In the genomic region with DNA sequence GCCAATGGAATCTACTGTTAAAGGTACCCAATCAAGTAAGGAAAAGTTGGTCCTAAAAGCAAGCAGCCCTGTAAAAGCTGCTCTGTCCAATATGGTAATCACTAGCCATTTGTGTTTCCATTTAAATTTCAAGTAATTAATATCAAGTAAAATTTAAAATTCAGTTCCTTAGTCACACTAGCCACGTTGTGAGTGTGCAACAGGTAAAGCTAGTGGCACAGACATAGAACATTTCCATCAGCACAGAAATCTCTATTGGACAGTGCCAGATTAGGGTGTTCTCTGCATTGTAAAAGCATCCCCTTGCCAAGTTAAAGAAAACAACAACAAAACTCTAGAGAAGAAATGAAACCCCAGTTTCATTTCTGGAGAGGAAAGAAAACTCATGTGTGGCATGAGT, we compare ENCODE assay signal across 14 cellular contexts. TPM values are rescaled to one million over a fixed set of nuclear protein-coding genes. Genes with fewer than 3 reads are reported as not detected.
DNase-seq lines count a peak whose midpoint lies in the region; ATAC-seq, FAIRE-seq and TF ChIP-seq lines count a peak whose summit lies in the region.
"Had no signal": no experiment of that assay in that cellular context is flagged by ENCODE, and none has a peak within 500 bp of the region (broad histone marks: within the 10 kb centered on the region; RNA-seq: fewer than 3 reads in every experiment).

No MANE protein-coding gene starts in this region.

- intact Hi-C loops in A673 (cut with micrococcal nuclease; ENCODE audit: unreplicated experiment) (no loop called here), endothelial cell of umbilical vein (cut with micrococcal nuclease) (loop anchor here (10.0 kb wide), 1 partner anchor 146 kb away; a partner anchor contains a TSS), psoas muscle (cut with DNase I) (loop anchor here (5.0 to 10.0 kb wide), 4 partner anchors 58 to 278 kb away; no protein-coding TSS in a partner anchor)

- no peak for TF ChIP-seq POLR2A in endothelial cell of umbilical vein (IDR thresholded peaks at IDR 0.05; ENCODE audit: low read depth, low read length)

- H2AFZ ChIP-seq in MM.1S (ENCODE audit: low read length), result no peak overlapping the region
- H2AFZ ChIP-seq in endothelial cell of umbilical vein (ENCODE audit: low read depth, low read length), result no peak overlapping the region

- H3K27ac ChIP-seq in A673 (ENCODE audit: low read depth, low read length, poor library complexity, severe bottlenecking) (peak overlapping the region; percentile 55), MM.1S (ENCODE audit: low read length) (peak overlapping the region; percentile 7; the same call in 1 of the 2 replicates), endothelial cell of umbilical vein (ENCODE audit: insufficient read depth, low read depth, low read length) (no peak overlapping the region), psoas muscle (no peak overlapping the region), RWPE1 (no peak overlapping the region; the same call in 1 of the 2 replicates)

- peaks cover 38% of the 10 kb centered on the region for H3F3A ChIP-seq in MM.1S (ENCODE audit: insufficient read depth, low read length)

- no peak overlapping the region for H3K4me3 Mint-ChIP-seq in nephron progenitor cell
- H3K4me3 Mint-ChIP-seq: activated T-cell treated with anti-CD3 and anti-CD28 coated beads, Interleukin-2, amount 50 U/mL, for 4 hours; stimulated activated naive B cell treated with anti-CD40 and anti-IgM and Interleukin-4, amounts not matched to agents 10 μg/mL and 1 μg/mL and 100 μg/mL, for 72 hours had no signal

- H3K27me3 Mint-ChIP-seq in nephron progenitor cell (ENCODE audit: low read depth, poor library complexity), result peaks cover 46% of the 10 kb centered on the region

- peaks cover 20% of the 10 kb centered on the region for H3K4me1 Mint-ChIP-seq in nephron progenitor cell

- H3K36me3 ChIP-seq in A673 (ENCODE audit: insufficient read depth, low read length, poor library complexity, severe bottlenecking), result peaks cover 77% of the 10 kb centered on the region
- H3K36me3 ChIP-seq in MM.1S (replicated peaks; ENCODE audit: insufficient read depth, low read length), result no peaks in the 10 kb centered on the region
- H3K36me3 ChIP-seq in endothelial cell of umbilical vein (ENCODE audit: control insufficient read depth in 2 of 2, extremely low read depth in 1 of 2, insufficient read depth in 2 of 2, low read length in 2 of 2), result peaks cover 14 to 35% of the 10 kb centered on the region in 2 experiments
- H3K36me3 ChIP-seq in psoas muscle (ENCODE audit: insufficient read depth in 1 of 2, low read depth in 1 of 2), result peaks cover 0 to 6% of the 10 kb centered on the region in 2 donors

- CTCF ChIA-PET in A673 (lab: Charles Lee) (no interaction called here), endothelial cell of umbilical vein (lab: Charles Lee) (interaction anchor here (1.1 to 5.1 kb wide), 6 partner anchors 13 to 293 kb away, joined by 3 to 64 read pairs (median 6); no protein-coding TSS in a partner anchor), RWPE1 (lab: Yijun Ruan, JAX) (interaction anchor here (0.6 to 1.0 kb wide), 3 partner anchors 66 to 406 kb away, joined by 3 to 8 read pairs (median 3); no protein-coding TSS in a partner anchor)

- no peaks in the 10 kb centered on the region for H3K9me2 ChIP-seq in MM.1S (replicated peaks; ENCODE audit: insufficient read depth, low read length)

- H3K9me3 ChIP-seq in A673 (ENCODE audit: low read depth, low read length, poor library complexity, severe bottlenecking) (no peaks in the 10 kb centered on the region), MM.1S (replicated peaks; ENCODE audit: insufficient read depth, low read length) (no peaks in the 10 kb centered on the region), endothelial cell of umbilical vein (replicated peaks; ENCODE audit: control insufficient read depth, insufficient read depth, low read length) (no peaks in the 10 kb centered on the region), psoas muscle (no peaks in the 10 kb centered on the region)

- H3K9me3 Mint-ChIP-seq in nephron progenitor cell, result no peaks in the 10 kb centered on the region
- H3K9me3 Mint-ChIP-seq: activated T-cell treated with anti-CD3 and anti-CD28 coated beads, Interleukin-2, amount 50 U/mL, for 4 hours; stimulated activated naive B cell treated with anti-CD40 and anti-IgM and Interleukin-4, amounts not matched to agents 10 μg/mL and 1 μg/mL and 100 μg/mL, for 72 hours had no signal

- H4K20me1 ChIP-seq in MM.1S (ENCODE audit: insufficient read depth, low read length) (no peaks in the 10 kb centered on the region), endothelial cell of umbilical vein (replicated peaks; ENCODE audit: control insufficient read depth, extremely low read depth, insufficient read depth, low read length) (peaks cover 9% of the 10 kb centered on the region)

- TF ChIP-seq CTCF in A673 (conservative IDR thresholded peaks at IDR 0.05; ENCODE audit: low read depth, low read length) (no peak), MM.1S (IDR thresholded peaks at IDR 0.05; ENCODE audit: low read length) (no peak), endothelial cell of umbilical vein (IDR thresholded peaks at IDR 0.05; ENCODE audit: extremely low read depth in 1 of 2, insufficient read depth in 1 of 2, low read depth in 1 of 2, low read length in 2 of 2) (no peak), psoas muscle (IDR thresholded peaks at IDR 0.05) (no peak), nephron progenitor cell (IDR thresholded peaks at IDR 0.05) (no peak), RWPE1 (conservative IDR thresholded peaks at IDR 0.05; ENCODE audit: low read depth) (no peak)

- DNase-seq in A673 (ENCODE audit: low spot score) (no peak), MM.1S (no peak), endothelial cell of umbilical vein (ENCODE audit: low read depth, low spot score) (no peak), psoas muscle (no peak), NCI-H510A treated with DMSO at 0.1 percent for 48 hours (lab: John Stamatoyannopoulos, UW) (no peak), nephron progenitor cell (no peak), RWPE1 (ENCODE audit: low spot score) (no peak)
- DNase-seq: activated CD4-positive, alpha-beta T cell treated with anti-CD3 and anti-CD28 coated beads, Interleukin-2, amount 50 U/mL, for 1 hour; activated T-cell treated with anti-CD3 and anti-CD28 coated beads, Interleukin-2, amount 50 U/mL, for 4 hours; NCI-H146; NCI-H510A; stimulated activated naive B cell treated with anti-CD40 and anti-IgM and Interleukin-4, amounts not matched to agents 10 μg/mL and 1 μg/mL and 100 μg/mL, for 72 hours had no signal

- dilution Hi-C loops in endothelial cell of umbilical vein (cut with MboI; ENCODE audit: extremely low pct_ligation_motif_present, low sequenced_read_pairs), result no loop called here

- H3K27me3 ChIP-seq in A673 (replicated peaks; ENCODE audit: insufficient read depth, low read depth, low read length, poor library complexity) (no peaks in the 10 kb centered on the region), MM.1S (replicated peaks; ENCODE audit: insufficient read depth, low read length) (no peaks in the 10 kb centered on the region), endothelial cell of umbilical vein (ENCODE audit: control insufficient read depth in 2 of 2, insufficient read depth in 2 of 2, low read length in 2 of 2) (no peaks in the 10 kb centered on the region), psoas muscle (ENCODE audit: insufficient read depth in 3 of 3, low read length in 2 of 3) (no peaks in the 10 kb centered on the region)

- FAIRE-seq in endothelial cell of umbilical vein (lab: Jason Lieb, UNC), result no peak
- FAIRE-seq: islet of Langerhans had no signal

- H3K4me1 ChIP-seq in A673 (ENCODE audit: insufficient read depth, low read length, poor library complexity, severe bottlenecking) (peaks cover 24% of the 10 kb centered on the region), MM.1S (ENCODE audit: low read length) (peaks cover 34% of the 10 kb centered on the region), endothelial cell of umbilical vein (ENCODE audit: control insufficient read depth, extremely low read depth, insufficient read depth, low read length) (peaks cover 55% of the 10 kb centered on the region), psoas muscle (no peaks in the 10 kb centered on the region)

- H3K4me3 ChIP-seq in A673 (ENCODE audit: low read depth, low read length, poor library complexity, severe bottlenecking) (peak overlapping the region; percentile 90), MM.1S (ENCODE audit: low read length) (peak overlapping the region; percentile 11), endothelial cell of umbilical vein (replicated peaks in 1 of 3; ENCODE audit: insufficient read depth in 1 of 3, low read depth in 1 of 3, low read length in 3 of 3) (peak overlapping the region in 2 of 3 experiments; percentile 17 to 48), psoas muscle (peak overlapping the region; percentile 80)

- peaks cover 59% of the 10 kb centered on the region for H3K79me2 ChIP-seq in MM.1S (ENCODE audit: low read length)
- peaks cover 91% of the 10 kb centered on the region for H3K79me2 ChIP-seq in endothelial cell of umbilical vein (ENCODE audit: control insufficient read depth, insufficient read depth, low read length)

- no peak overlapping the region for H3K27ac Mint-ChIP-seq in nephron progenitor cell
- H3K27ac Mint-ChIP-seq: stimulated activated naive B cell treated with anti-CD40 and anti-IgM and Interleukin-4, amounts not matched to agents 10 μg/mL and 1 μg/mL and 100 μg/mL, for 72 hours had no signal

- WGBS in psoas muscle, 3 donors, result 42 to 52% (median 46%) methylated on average over 1 of the region's 1 CpG

- H3K4me2 ChIP-seq in MM.1S (ENCODE audit: low read depth, low read length) (peak overlapping the region; percentile 53), endothelial cell of umbilical vein (ENCODE audit: insufficient read depth, low read length) (peak overlapping the region; percentile 83)

- POLR2A ChIA-PET in A673 (lab: Charles Lee; ENCODE audit: low non-redundant PET) (no interaction called here), endothelial cell of umbilical vein (lab: Charles Lee) (interaction anchor here (1.2 kb wide), 1 partner anchor 18 kb away, joined by 3 read pairs; no protein-coding TSS in a partner anchor), RWPE1 (lab: Yijun Ruan, JAX; ENCODE audit: low non-redundant PET) (no interaction called here)

- no peak for ATAC-seq in psoas muscle
- ATAC-seq in GM18517 (IDR thresholded peaks at IDR 0.05; ENCODE audit: unreplicated experiment), result no peak
- ATAC-seq: activated T-cell treated with anti-CD3 and anti-CD28 coated beads, Interleukin-2, amount 50 U/mL, for 4 hours; stimulated activated naive B cell treated with anti-CD40 and anti-IgM and Interleukin-4, amounts not matched to agents 10 μg/mL and 1 μg/mL and 100 μg/mL, for 72 hours had no signal

- BruUV-seq in A673 (replicated peaks; lab: Mats Ljungman, UMichigan) (no TSS peak), endothelial cell of umbilical vein (replicated peaks; lab: Mats Ljungman, UMichigan) (no TSS peak)

- no peaks in the 10 kb centered on the region for H3K9me1 ChIP-seq in endothelial cell of umbilical vein (replicated peaks; ENCODE audit: control insufficient read depth, extremely low read depth, insufficient read depth, low read length)

- no peaks in the 10 kb centered on the region for H3K36me3 Mint-ChIP-seq in nephron progenitor cell (ENCODE audit: low read depth)
- H3K36me3 Mint-ChIP-seq: stimulated activated naive B cell treated with anti-CD40 and anti-IgM and Interleukin-4, amounts not matched to agents 10 μg/mL and 1 μg/mL and 100 μg/mL, for 72 hours had no signal

- H3K9ac ChIP-seq in MM.1S (ENCODE audit: low read length), result no peak overlapping the region
- H3K9ac ChIP-seq in endothelial cell of umbilical vein (replicated peaks; ENCODE audit: extremely low read depth, insufficient read depth, low read length), result peak overlapping the region; percentile 26

RNA-seq across cellular contexts. Expression of a gene that starts 4.4 kb away (rescaled TPM):
- total RNA-seq in A673 (2021) (1,757 and 2,074 TPM in 2 replicates), endothelial cell of umbilical vein (1,126 and 1,483 TPM in 2 replicates), psoas muscle (100 to 1,000 TPM in 1 of 4 donors, 10 to 100 TPM in 3; 59.0 to 120 (median 66.7) TPM)
- polyA plus RNA-seq in endothelial cell of umbilical vein (3,129 and 3,339 TPM in 2 replicates), psoas muscle (10 to 100 TPM; 57.6 to 70.1 (median 69.0) TPM)
- 1,679 and 1,960 TPM in 2 replicates for polyA plus RNA-seq in endothelial cell of umbilical vein (2011; cell fraction: cytosol; rRNA removed)
- 638 and 808 TPM in 2 replicates for polyA plus RNA-seq in endothelial cell of umbilical vein (2011; cell fraction: nucleus; rRNA removed)
- polyA plus RNA-seq in endothelial cell of umbilical vein (2012), result 635 and 1,042 TPM in 2 replicates
- polyA minus RNA-seq in endothelial cell of umbilical vein, result 5,246 and 5,371 TPM in 2 replicates
- 0.92 TPM for polyA minus RNA-seq in endothelial cell of umbilical vein (2011; cell fraction: cytosol; rRNA and poly(A)+ RNA removed)
- 779 and 1,152 TPM in 2 replicates for polyA minus RNA-seq in endothelial cell of umbilical vein (2011; cell fraction: nucleus; rRNA and poly(A)+ RNA removed)

RNA-seq across cellular contexts. Expression of a gene that starts 29.7 kb away (rescaled TPM):
- total RNA-seq in A673 (2021), result 265 and 286 TPM in 2 replicates
- total RNA-seq in endothelial cell of umbilical vein, result 146 and 179 TPM in 2 replicates
- 258 and 327 TPM in 2 replicates for polyA plus RNA-seq in endothelial cell of umbilical vein
- 240 and 252 TPM in 2 replicates for polyA plus RNA-seq in endothelial cell of umbilical vein (2011; cell fraction: cytosol; rRNA removed)
- 107 and 121 TPM in 2 replicates for polyA plus RNA-seq in endothelial cell of umbilical vein (2011; cell fraction: nucleus; rRNA removed)
- polyA plus RNA-seq in endothelial cell of umbilical vein (2012), result 88.3 and 144 TPM in 2 replicates
- 465 and 480 TPM in 2 replicates for polyA minus RNA-seq in endothelial cell of umbilical vein
- polyA minus RNA-seq in endothelial cell of umbilical vein (2011; cell fraction: cytosol; rRNA and poly(A)+ RNA removed), result 10.4 TPM
- 104 and 114 TPM in 2 replicates for polyA minus RNA-seq in endothelial cell of umbilical vein (2011; cell fraction: nucleus; rRNA and poly(A)+ RNA removed)
- 10 to 100 TPM; 12.8 to 20.1 (median 19.2) TPM for total RNA-seq in psoas muscle
- 10 to 100 TPM; 10.9 to 15.7 (median 11.7) TPM for polyA plus RNA-seq in psoas muscle

Comparison
In these comparisons a context has a peak if more than half of its experiments do, and no peak if none do; other contexts are left out.
1. H3K27ac ChIP-seq: peak in A673 (single experiment) and MM.1S (single experiment); none in endothelial cell of umbilical vein (single experiment), psoas muscle (single experiment) and RWPE1 (single experiment).
2. H3K4me3 ChIP-seq: peak in every context shown above with its lines; median percentile 90 in A673; 80 in psoas muscle; 32 in endothelial cell of umbilical vein; 11 in MM.1S.